ENCODE assay signal across 11 cellular contexts in genomic region chr13:100887729-100888151, GRCh38.
A peak's percentile ranks its signal among the peaks of the same experiment; 100 is the strongest.
DNase-seq lines count a peak whose midpoint lies in the region; ATAC-seq and TF ChIP-seq lines count a peak whose summit lies in the region.
"Had no signal": no experiment of that assay in that cellular context is flagged by ENCODE, and none has a peak within 500 bp of the region (broad histone marks: within the 10 kb centered on the region; RNA-seq: fewer than 3 reads in every experiment).

No MANE protein-coding gene starts in this region.

- H3K4me3 ChIP-seq in skeletal muscle cell (ENCODE audit: low read depth, low read length): no peak overlapping the region

- ATAC-seq in SK-N-SH treated with all-trans-retinoic acid at 6 μM for 48 hours: peak; percentile 77

- DNase-seq in DMS79 (lab: John Stamatoyannopoulos, UW) (peak; percentile 11), DMS79 treated with DMSO at 0.1 percent for 48 hours (lab: John Stamatoyannopoulos, UW) (no peak), fibroblast of the conjunctiva (ENCODE audit: low read depth) (peak; percentile 10), skeletal muscle cell (ENCODE audit: low read depth) (peak; percentile 85), OCI-M1 (lab: John Stamatoyannopoulos, UW) (no peak), HPDE6-E6E7 (ENCODE audit: extremely low spot score) (no peak), RKO (ENCODE audit: low spot score) (no peak)
- DNase-seq: 8988T, cerebellar nuclear complex, naive B cell had no signal

TF ChIP-seq in SK-N-SH treated with all-trans-retinoic acid at 6 μM for 48 hours, 23 proteins besides CTCF, POLR2A, EP300 and RAD21:
- no peak for TF ChIP-seq ESRRG (CRISPR knock-in tag; IDR thresholded peaks at IDR 0.05)
- no peak for TF ChIP-seq OSR1 (CRISPR knock-in tag; IDR thresholded peaks at IDR 0.05)
- no peak for TF ChIP-seq CREB5 (CRISPR knock-in tag; IDR thresholded peaks at IDR 0.05; ENCODE audit: low read depth)

Comparison
In these comparisons a context has a peak if more than half of its experiments do, and no peak if none do; other contexts are left out.
1. DNase-seq: peak in DMS79 (single experiment), fibroblast of the conjunctiva (single experiment) and skeletal muscle cell (single experiment); none in DMS79 treated with DMSO at 0.1 percent for 48 hours (single experiment), OCI-M1 (single experiment), HPDE6-E6E7 (single experiment) and RKO (single experiment).